1 cellular context compared by ENCODE assay signal in genomic region chr17:72056727-72057290, GRCh38.
TF ChIP-seq lines count a peak whose summit lies in the region.

No MANE protein-coding gene starts in this region.

TF ChIP-seq in H1, 55 proteins besides CTCF, POLR2A, EP300 and RAD21 (continued from another document):
- TF ChIP-seq EGR1 (IDR thresholded peaks at IDR 0.05; ENCODE audit: borderline replicate concordance, low read depth, low read length) (no peak), BCL11A (IDR thresholded peaks at IDR 0.05; ENCODE audit: low read depth in 2 of 2, low read length in 2 of 2) (no peak), ATF3 (IDR thresholded peaks at IDR 0.05; ENCODE audit: insufficient read depth, low read depth, low read length) (no peak), POLR2AphosphoS5 (IDR thresholded peaks at IDR 0.05; ENCODE audit: low read depth, low read length) (no peak), SRF (IDR thresholded peaks at IDR 0.05; ENCODE audit: low read depth, low read length) (no peak), TAF7 (optimal IDR thresholded peaks at IDR 0.05; ENCODE audit: borderline replicate concordance, low read depth, low read length) (no peak), POU5F1 (IDR thresholded peaks at IDR 0.05; ENCODE audit: low read depth, low read length) (no peak), TCF12 (IDR thresholded peaks at IDR 0.05; ENCODE audit: low read depth, low read length) (no peak), CREB1 (IDR thresholded peaks at IDR 0.05) (no peak)
